Comparison of ENCODE assay signal across 17 cellular contexts in the genomic region with DNA sequence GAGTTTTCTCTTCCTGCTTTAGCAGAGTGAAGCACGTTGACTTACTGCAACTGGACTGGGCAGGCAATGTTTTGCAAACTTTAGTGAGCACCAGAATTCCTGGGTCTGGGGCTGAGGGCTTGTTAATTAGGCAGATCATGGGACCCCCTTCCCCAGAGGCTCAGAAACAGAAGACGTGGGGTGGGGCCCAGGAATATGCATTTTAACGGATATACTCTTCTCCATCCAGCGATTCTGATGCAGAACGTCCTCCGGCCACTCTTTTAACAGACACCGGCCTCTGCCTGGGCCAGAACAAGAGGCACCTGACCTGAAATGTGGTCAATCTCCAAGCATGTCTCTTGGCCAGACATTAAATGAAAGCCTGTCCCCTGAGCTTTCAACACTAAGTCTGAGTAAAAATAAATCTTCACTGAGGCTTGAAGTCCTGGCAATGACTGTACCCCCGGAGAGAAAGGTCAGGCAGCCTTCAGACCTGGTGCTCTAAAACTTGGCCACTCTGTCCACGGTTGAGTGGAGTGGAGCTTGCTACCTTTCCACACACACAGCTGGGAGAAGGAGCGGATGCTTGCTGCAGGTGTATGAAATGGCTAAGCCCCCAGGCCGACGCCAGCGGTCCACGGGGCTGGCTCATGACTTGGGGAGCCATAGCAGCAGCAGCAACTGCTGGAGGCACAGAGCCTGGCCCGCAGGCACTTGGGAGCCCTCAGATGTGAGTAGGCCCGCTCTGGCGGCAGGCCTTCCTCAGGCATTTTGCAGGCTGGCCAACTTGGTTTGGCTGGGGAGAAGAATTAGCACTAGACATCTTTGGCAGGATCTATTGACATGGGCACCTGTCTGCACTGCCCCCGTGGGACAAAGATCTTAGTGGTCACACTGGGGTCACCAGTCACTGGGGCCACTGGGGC.
DNase-seq lines count a peak whose midpoint lies in the region; ATAC-seq and TF ChIP-seq lines count a peak whose summit lies in the region.
"Had no signal": no experiment of that assay in that cellular context is flagged by ENCODE, and none has a peak within 500 bp of the region (broad histone marks: within the 10 kb centered on the region; RNA-seq: fewer than 3 reads in every experiment).

No MANE protein-coding gene starts in this region.

- TF ChIP-seq POLR2A in heart left ventricle (IDR thresholded peaks at IDR 0.05): no peak

- H3K27me3 ChIP-seq in heart left ventricle (no peaks in the 10 kb centered on the region), right cardiac atrium (ENCODE audit: control insufficient read depth, insufficient read depth) (no peaks in the 10 kb centered on the region), right atrium auricular region (no peaks in the 10 kb centered on the region)
- H3K27me3 ChIP-seq: Peyer's patch had no signal

- WGBS in heart left ventricle, 4 donors: 68 to 83% (median 76%) methylated on average over 17 to 18 of the region's 18 CpGs
- 87% methylated on average over 18 of the region's 18 CpGs for WGBS in right cardiac atrium

- peak; percentile 4 to 81 (median 52) for ATAC-seq in heart left ventricle
- no peak for ATAC-seq in right cardiac atrium
- ATAC-seq: A549 had no signal

- H3K4me1 ChIP-seq in heart left ventricle: peaks cover 0 to 10% (median 0%) of the 10 kb centered on the region in 12 donors
- H3K4me1 ChIP-seq in right cardiac atrium (ENCODE audit: control insufficient read depth, insufficient read depth, low read length): no peaks in the 10 kb centered on the region
- no peaks in the 10 kb centered on the region for H3K4me1 ChIP-seq in right atrium auricular region
- H3K4me1 ChIP-seq: Peyer's patch had no signal

- H3K27ac ChIP-seq in heart left ventricle (peak overlapping the region in 1 of 12 donors; percentile 38), right cardiac atrium (ENCODE audit: low read length) (no peak overlapping the region), right atrium auricular region (no peak overlapping the region)
- H3K27ac ChIP-seq: Peyer's patch had no signal

- DNase-seq in heart left ventricle (no peak), right cardiac atrium (no peak), right atrium auricular region (ENCODE audit: low spot score) (peak; percentile 44), renal cortical epithelial cell (ENCODE audit: low read depth) (peak; percentile 64), EL (no peak), iPS-NIHi7 (ENCODE audit: extremely low spot score) (no peak), RKO (ENCODE audit: low spot score) (no peak), superior temporal gyrus (ENCODE audit: extremely low spot score) (no peak)
- DNase-seq: C1 segment of cervical spinal cord, Kasumi-1, NCI-H1105 treated with DMSO at 0.1 percent for 48 hours, NCI-H187, NCI-H226, NCI-H524 treated with DMSO at 0.1 percent for 48 hours, Peyer's patch, SIG-M5 had no signal

- intact Hi-C loops in heart left ventricle (cut with DNase I) (no loop called here), right cardiac atrium (cut with DNase I) (no loop called here)

- no peak overlapping the region for H3K4me3 ChIP-seq in heart left ventricle
- H3K4me3 ChIP-seq in right cardiac atrium (ENCODE audit: low read length): no peak overlapping the region
- no peak overlapping the region for H3K4me3 ChIP-seq in right atrium auricular region
- H3K4me3 ChIP-seq: A549, Peyer's patch had no signal

- TF ChIP-seq CTCF in heart left ventricle (IDR thresholded peaks at IDR 0.05): no peak
- no peak for TF ChIP-seq CTCF in right atrium auricular region (IDR thresholded peaks at IDR 0.05)

- peaks cover 0 to 11% (median 0%) of the 10 kb centered on the region in 12 donors for H3K9me3 ChIP-seq in heart left ventricle
- H3K9me3 ChIP-seq in right cardiac atrium (ENCODE audit: control insufficient read depth, low read length): no peaks in the 10 kb centered on the region
- no peaks in the 10 kb centered on the region for H3K9me3 ChIP-seq in right atrium auricular region
- H3K9me3 ChIP-seq: Peyer's patch had no signal

- H3K36me3 ChIP-seq in heart left ventricle: no peaks in the 10 kb centered on the region
- no peaks in the 10 kb centered on the region for H3K36me3 ChIP-seq in right atrium auricular region
- H3K36me3 ChIP-seq: Peyer's patch had no signal

Comparison
In these comparisons a context has a peak if more than half of its experiments do, and no peak if none do; other contexts are left out.
1. ATAC-seq: peak in heart left ventricle (4 of 4); none in right cardiac atrium (0 of 2).
2. DNase-seq: peak in right atrium auricular region (single experiment) and renal cortical epithelial cell (single experiment); none in heart left ventricle (0 of 5), right cardiac atrium (0 of 3), EL (single experiment), iPS-NIHi7 (single experiment), RKO (single experiment) and superior temporal gyrus (single experiment).